ENCODE assay signal across 15 cellular contexts in genomic region chrX:48961585-48962091, GRCh38. TPM values are rescaled to one million over a fixed set of nuclear protein-coding genes. Genes with fewer than 3 reads are reported as not detected.
DNase-seq lines count a peak whose midpoint lies in the region; ATAC-seq, FAIRE-seq and TF ChIP-seq lines count a peak whose summit lies in the region.
"Had no signal": no experiment of that assay in that cellular context is flagged by ENCODE, and none has a peak within 500 bp of the region (broad histone marks: within the 10 kb centered on the region; RNA-seq: fewer than 3 reads in every experiment).

No MANE protein-coding gene starts in this region.

- peaks cover 10% of the 10 kb centered on the region for H3K79me2 ChIP-seq in Karpas-422 (ENCODE audit: low read length)

- H3K27ac ChIP-seq in Karpas-422 (ENCODE audit: low read length) (peak overlapping the region; percentile 91), small intestine (ENCODE audit: low read depth in 1 of 2, low read length in 1 of 2) (peak overlapping the region in 1 of 2 donors; percentile 83)
- H3K27ac ChIP-seq: C4-2B, prostate gland, thyroid gland had no signal

- H3K27me3 ChIP-seq in Karpas-422 (ENCODE audit: low read length) = no peaks in the 10 kb centered on the region
- no peaks in the 10 kb centered on the region for H3K27me3 ChIP-seq in small intestine (ENCODE audit: control insufficient read depth in 2 of 2, insufficient read depth in 2 of 2, low read length in 2 of 2)
- H3K27me3 ChIP-seq: thyroid gland had no signal

- H3K9me2 ChIP-seq in Karpas-422 (replicated peaks; ENCODE audit: insufficient read depth, low read length) = no peaks in the 10 kb centered on the region

- H4K20me1 ChIP-seq in Karpas-422 (ENCODE audit: insufficient read depth, low read depth, low read length) = no peaks in the 10 kb centered on the region

- ATAC-seq in sciatic nerve = no peak

- no peak overlapping the region for H2AFZ ChIP-seq in Karpas-422 (ENCODE audit: low read length)

- H3K4me1 ChIP-seq in Karpas-422 (ENCODE audit: low read length) = peaks cover 45% of the 10 kb centered on the region
- no peaks in the 10 kb centered on the region for H3K4me1 ChIP-seq in small intestine (ENCODE audit: control insufficient read depth in 2 of 2, insufficient read depth in 1 of 2, low read depth in 1 of 2, low read length in 1 of 2)
- H3K4me1 ChIP-seq: prostate gland had no signal

- TF ChIP-seq CTCF in fibroblast of villous mesenchyme (IDR thresholded peaks at IDR 0.05; ENCODE audit: insufficient read depth, low read depth, low read length) = no peak
- no peak for TF ChIP-seq CTCF in GM10266 (IDR thresholded peaks at IDR 0.05; ENCODE audit: control insufficient read depth, insufficient read depth, low read depth, missing control alignments)

- peak overlapping the region; percentile 60; the same call in 1 of the 2 replicates for H3K4me3 ChIP-seq in Karpas-422 (ENCODE audit: low read length)
- no peak overlapping the region for H3K4me3 ChIP-seq in fibroblast of villous mesenchyme (ENCODE audit: low read depth, low read length)
- H3K4me3 ChIP-seq in small intestine (ENCODE audit: low read depth in 1 of 2, low read length in 2 of 2) = no peak overlapping the region
- H3K4me3 ChIP-seq: prostate gland, thyroid gland had no signal

- intact Hi-C loops in sciatic nerve (cut with DNase I) = no loop called here

- 26 to 40% (median 28%) methylated on average over 4 to 5 of the region's 5 CpGs for WGBS in small intestine, 3 donors

- H3K9me3 ChIP-seq in Karpas-422 (ENCODE audit: low read length) = no peaks in the 10 kb centered on the region
- no peaks in the 10 kb centered on the region for H3K9me3 ChIP-seq in small intestine (ENCODE audit: control insufficient read depth, low read depth)
- H3K9me3 ChIP-seq: prostate gland, thyroid gland had no signal

- H3K36me3 ChIP-seq in Karpas-422 (ENCODE audit: insufficient read depth, low read length) (no peaks in the 10 kb centered on the region), small intestine (ENCODE audit: control insufficient read depth in 2 of 2, insufficient read depth in 2 of 2, low read length in 2 of 2) (no peaks in the 10 kb centered on the region)
- H3K36me3 ChIP-seq: prostate gland, thyroid gland had no signal

- peak overlapping the region; percentile 78 for H3K4me2 ChIP-seq in Karpas-422 (ENCODE audit: low read depth, low read length, poor library complexity, severe bottlenecking)

- H3K9ac ChIP-seq in Karpas-422 (ENCODE audit: low read length) = peak overlapping the region; percentile 74

- DNase-seq in Karpas-422 (peak; percentile 87), UCSD-AML1 (lab: John Stamatoyannopoulos, UW; ENCODE audit: unreplicated experiment) (peak; percentile 41), fibroblast of villous mesenchyme (ENCODE audit: low read depth) (peak; percentile 81), small intestine (peak; percentile 70), GM10266 (ENCODE audit: extremely low spot score) (no peak), sciatic nerve (ENCODE audit: low spot score) (no peak), GM19239 (ENCODE audit: insufficient read length, low spot score) (no peak)
- DNase-seq: activated effector memory CD4-positive, alpha-beta T cell treated with Interleukin-2 at 50 U/mL for 16 hours; DMS79 treated with DMSO at 0.1 percent for 48 hours; NCI-H774; T1000; thyroid gland had no signal

- FAIRE-seq in small intestine (lab: Jason Lieb, UNC) (no peak), GM19239 (lab: Jason Lieb, UNC) (no peak)
- FAIRE-seq: keratinocyte had no signal

RNA-seq across cellular contexts. Expression of gene OTUD5, which starts 4.2 kb away (rescaled TPM):
- 36.2 and 57.4 TPM in 2 replicates for total RNA-seq in Karpas-422 (2014; rRNA removed; shearing (Covaris generic); ENCODE audit: low replicate concordance)
- total RNA-seq in fibroblast of villous mesenchyme (24.2 and 28.5 TPM in 2 replicates), sciatic nerve (50.5 TPM)
- polyA plus RNA-seq in small intestine = 10 to 100 TPM; 28.3 to 57.5 (median 37.0) TPM

RNA-seq across cellular contexts. Expression of gene KCND1, which starts 10.0 kb away (rescaled TPM):
- 2.2 and 2.6 TPM in 2 replicates for total RNA-seq in Karpas-422 (2014; rRNA removed; shearing (Covaris generic); ENCODE audit: low replicate concordance)
- total RNA-seq in fibroblast of villous mesenchyme (0.32 and 2.6 TPM in 2 replicates), sciatic nerve (2.5 TPM)
- 1 to 10 TPM in 1 of 3 donors, under 1 TPM in 2; 0.27 to 1.1 (median 0.45) TPM for polyA plus RNA-seq in small intestine

RNA-seq across cellular contexts. Expression of gene GRIPAP1, which starts 40.4 kb away (rescaled TPM):
- total RNA-seq in Karpas-422 (2014; rRNA removed; shearing (Covaris generic); ENCODE audit: low replicate concordance) = 18.0 and 37.6 TPM in 2 replicates
- total RNA-seq in fibroblast of villous mesenchyme = 14.2 and 14.5 TPM in 2 replicates
- polyA plus RNA-seq in small intestine = 10 to 100 TPM; 18.1 to 26.7 (median 26.4) TPM
- total RNA-seq in sciatic nerve = 53.5 TPM

RNA-seq across cellular contexts. Expression of gene PIM2, which starts 42.8 kb away (rescaled TPM):
- total RNA-seq in Karpas-422 (2014; rRNA removed; shearing (Covaris generic); ENCODE audit: low replicate concordance) = 23.1 and 33.8 TPM in 2 replicates
- total RNA-seq in fibroblast of villous mesenchyme (4.5 and 12.5 TPM in 2 replicates), sciatic nerve (10.8 TPM)
- polyA plus RNA-seq in small intestine = 10 to 100 TPM in 2 of 3 donors, 1 to 10 TPM in 1; 2.9 to 35.1 (median 10.1) TPM

RNA-seq across cellular contexts. Expression of gene SLC35A2, which starts 50.2 kb away (rescaled TPM):
- total RNA-seq in Karpas-422 (2014; rRNA removed; shearing (Covaris generic); ENCODE audit: low replicate concordance) = 12.7 and 15.1 TPM in 2 replicates
- total RNA-seq in fibroblast of villous mesenchyme (17.1 and 25.5 TPM in 2 replicates), sciatic nerve (19.2 TPM)
- 10 to 100 TPM in 1 of 3 donors, 1 to 10 TPM in 2; 8.1 to 31.5 (median 9.7) TPM for polyA plus RNA-seq in small intestine

Comparison
In these comparisons a context has a peak if more than half of its experiments do, and no peak if none do; other contexts are left out.
1. DNase-seq: peak in Karpas-422 (single experiment), UCSD-AML1 (single experiment), fibroblast of villous mesenchyme (single experiment) and small intestine (single experiment); none in GM10266 (single experiment), sciatic nerve (single experiment) and GM19239 (single experiment).